Comparison of ENCODE assay signal across 8 cellular contexts in the genomic region with DNA sequence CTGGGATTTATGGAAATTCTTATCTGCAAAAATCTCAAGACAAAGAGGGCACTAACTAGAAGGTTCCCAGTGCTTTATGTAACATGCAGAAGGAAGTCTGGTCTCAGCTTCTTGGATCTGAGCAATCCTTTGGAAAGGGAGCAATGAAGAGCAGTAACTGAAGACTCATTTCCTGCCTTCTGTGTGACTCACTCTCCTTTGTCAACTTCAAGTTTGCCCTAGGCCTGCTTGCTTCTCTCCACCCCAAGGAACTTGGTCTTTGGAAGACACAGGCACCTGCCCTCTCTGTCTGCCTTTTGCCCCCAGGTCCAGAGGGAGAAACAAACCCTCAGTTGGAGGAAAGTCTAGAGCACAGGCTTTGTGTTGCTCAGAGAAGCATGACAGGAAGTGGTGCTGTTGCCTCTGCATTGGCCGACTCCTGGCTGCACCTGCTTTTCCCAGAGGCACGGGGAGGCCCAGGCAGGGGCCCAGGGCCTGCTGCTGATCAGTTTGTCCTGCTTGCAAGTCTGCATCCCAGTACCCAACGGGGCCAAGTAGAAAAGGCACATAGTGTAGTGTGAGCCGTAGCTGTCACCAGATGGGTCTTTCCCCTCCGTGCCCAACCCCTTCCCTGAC.
DNase-seq lines count a peak whose midpoint lies in the region; ATAC-seq and TF ChIP-seq lines count a peak whose summit lies in the region.

No MANE protein-coding gene starts in this region.

- H3K79me2 ChIP-seq in MM.1S (ENCODE audit: low read length) = no peaks in the 10 kb centered on the region

- no peak for TF ChIP-seq CTCF in MM.1S (IDR thresholded peaks at IDR 0.05; ENCODE audit: low read length)

- H3K9me3 ChIP-seq in MM.1S (replicated peaks; ENCODE audit: insufficient read depth, low read length) (no peaks in the 10 kb centered on the region), thymus (ENCODE audit: control insufficient read depth) (no peaks in the 10 kb centered on the region)

- ATAC-seq in GM18498 (IDR thresholded peaks at IDR 0.05; ENCODE audit: unreplicated experiment) (no peak), HG02798 (IDR thresholded peaks at IDR 0.05; ENCODE audit: poor library complexity, unreplicated experiment) (no peak)

- H3K4me1 ChIP-seq in MM.1S (ENCODE audit: low read length) = peaks cover 7% of the 10 kb centered on the region; the same call in 1 of the 2 replicates
- peaks cover 61% of the 10 kb centered on the region for H3K4me1 ChIP-seq in thymus (ENCODE audit: control insufficient read depth, insufficient read depth, low read length)

- H3K27me3 ChIP-seq in MM.1S (replicated peaks; ENCODE audit: insufficient read depth, low read length) (no peaks in the 10 kb centered on the region), thymus (ENCODE audit: control insufficient read depth, insufficient read depth) (no peaks in the 10 kb centered on the region)

- H4K20me1 ChIP-seq in MM.1S (ENCODE audit: insufficient read depth, low read length) = no peaks in the 10 kb centered on the region

- H3K4me2 ChIP-seq in MM.1S (ENCODE audit: low read depth, low read length) = no peak overlapping the region

- H3K27ac ChIP-seq in MM.1S (ENCODE audit: low read length) (no peak overlapping the region), thymus (ENCODE audit: low read depth) (peak overlapping the region; percentile 91)

- peak; percentile 95 for DNase-seq in EH (ENCODE audit: low read depth)
- DNase-seq in MM.1S = peak; percentile 19
- DNase-seq in activated effector memory CD4-positive, alpha-beta T cell treated with anti-CD3 and anti-CD28 coated beads, Interleukin-2, amount 50 U/mL, for 16 hours = peak; percentile 64
- peak; percentile 88 for DNase-seq in islet precursor cell
- DNase-seq in NCI-H82 (lab: John Stamatoyannopoulos, UW) = no peak

- 43% methylated on average over 5 of the region's 5 CpGs for WGBS in thymus

- H2AFZ ChIP-seq in MM.1S (ENCODE audit: low read length) = no peak overlapping the region

- H3K4me3 ChIP-seq in MM.1S (ENCODE audit: low read length) (no peak overlapping the region), thymus (ENCODE audit: low read length) (no peak overlapping the region)

- H3K9ac ChIP-seq in MM.1S (ENCODE audit: low read length) = no peak overlapping the region

- H3K36me3 ChIP-seq in MM.1S (replicated peaks; ENCODE audit: insufficient read depth, low read length) = no peaks in the 10 kb centered on the region
- peaks cover 7% of the 10 kb centered on the region for H3K36me3 ChIP-seq in thymus (ENCODE audit: control insufficient read depth, insufficient read depth)

- H3K9me2 ChIP-seq in MM.1S (replicated peaks; ENCODE audit: insufficient read depth, low read length) = no peaks in the 10 kb centered on the region

- no peaks in the 10 kb centered on the region for H3F3A ChIP-seq in MM.1S (ENCODE audit: insufficient read depth, low read length)
